Comparison of ENCODE assay signal across 8 cellular contexts in genomic region chr4:1300466-1301455, GRCh38. TPM values are rescaled to one million over a fixed set of nuclear protein-coding genes. Genes with fewer than 3 reads are reported as not detected.
DNase-seq lines count a peak whose midpoint lies in the region; ATAC-seq, FAIRE-seq and TF ChIP-seq lines count a peak whose summit lies in the region.

No MANE protein-coding gene starts in this region.

- no peaks in the 10 kb centered on the region for H3K9me3 ChIP-seq in lung (ENCODE audit: control insufficient read depth in 2 of 2, insufficient read depth in 1 of 2, low read length in 1 of 2)

- in situ Hi-C loops in GM13977 (cut with MboI; ENCODE audit: low pct_unique_long_range_greater_than_20kb, low sequenced_read_pairs, unreplicated experiment), result no loop called here

- FAIRE-seq in bronchial epithelial cell (lab: Jason Lieb, UNC), result peak; percentile 79

- ATAC-seq in lung (ENCODE audit: insufficient read depth, low FRiP score) (peak; percentile 82), GM19351 (IDR thresholded peaks at IDR 0.05; ENCODE audit: unreplicated experiment) (no peak)

- H3K36me3 ChIP-seq in bronchial epithelial cell (ENCODE audit: control insufficient read depth, insufficient read depth, low read length) (peaks cover 26% of the 10 kb centered on the region), lung (ENCODE audit: control insufficient read depth in 2 of 2, insufficient read depth in 2 of 2, low read length in 2 of 2) (peaks cover 5 to 37% of the 10 kb centered on the region in 2 donors)

- peak overlapping the region in 1 of 2 donors; percentile 42 for H3K27ac ChIP-seq in lung (ENCODE audit: low read depth in 1 of 2, low read length in 1 of 2)

- DNase-seq in stimulated activated CD4-positive, alpha-beta T cell treated with anti-CD3 and anti-CD28 coated beads, Interleukin-1b, Interleukin-23, amount 100 ng/mL, for 48 hours, result peak; percentile 48
- DNase-seq in stimulated activated CD4-positive, alpha-beta T cell treated with anti-CD3 and anti-CD28 coated beads, Interleukin-12 subunit alpha, Interleukin-12 subunit beta, amount 100 ng/mL, for 4 hours, result no peak
- peak; percentile 80 for DNase-seq in bronchial epithelial cell (ENCODE audit: low read depth)
- DNase-seq in lung (ENCODE audit: low spot score), result peak; percentile 72
- no peak for DNase-seq in NK-92 (lab: John Stamatoyannopoulos, UW; ENCODE audit: unreplicated experiment)
- no peak for DNase-seq in GM13977 (ENCODE audit: low spot score)
- DNase-seq in NCI-H1105 treated with DMSO at 0.1 percent for 48 hours (lab: John Stamatoyannopoulos, UW), result no peak

- peaks cover 0 to 5% of the 10 kb centered on the region in 2 donors for H3K4me1 ChIP-seq in lung (ENCODE audit: control insufficient read depth in 2 of 2, insufficient read depth in 2 of 2, low read length in 2 of 2)

- H3K4me3 ChIP-seq in bronchial epithelial cell (ENCODE audit: low read depth, low read length) (no peak overlapping the region), lung (no peak overlapping the region)

- WGBS in lung, 2 donors, result 54 to 77% methylated on average over 40 of the region's 40 CpGs

- no peaks in the 10 kb centered on the region for H3K27me3 ChIP-seq in bronchial epithelial cell (ENCODE audit: control insufficient read depth, insufficient read depth, low read length)
- H3K27me3 ChIP-seq in lung (ENCODE audit: control insufficient read depth, insufficient read depth), result no peaks in the 10 kb centered on the region

- TF ChIP-seq CTCF in bronchial epithelial cell (IDR thresholded peaks at IDR 0.05; ENCODE audit: insufficient read depth, low read length, severe bottlenecking) (no peak), lung (IDR thresholded peaks at IDR 0.05; ENCODE audit: control extremely low read depth, extremely low read depth) (no peak), GM13977 (IDR thresholded peaks at IDR 0.05; ENCODE audit: extremely low read depth, insufficient read depth, missing control alignments) (no peak)

RNA-seq across cellular contexts. Expression of gene MAEA, which starts 11.1 kb away (rescaled TPM):
- 44.8 and 46.1 TPM in 2 replicates for total RNA-seq in bronchial epithelial cell
- 10 to 100 TPM; 54.5 to 67.4 TPM for total RNA-seq in lung
- 10 to 100 TPM; 39.7 to 67.1 TPM for polyA plus RNA-seq in lung

RNA-seq across cellular contexts. Expression of gene UVSSA, which starts 46.2 kb away (rescaled TPM):
- total RNA-seq in bronchial epithelial cell (6.9 and 8.2 TPM in 2 replicates), lung (10 to 100 TPM; 17.5 to 50.9 TPM)
- polyA plus RNA-seq in lung, result 10 to 100 TPM in 1 of 2 donors, 1 to 10 TPM in 1; 9.8 to 17.9 TPM

RNA-seq across cellular contexts. Expression of gene CTBP1, which starts 51.8 kb away (rescaled TPM):
- total RNA-seq in bronchial epithelial cell (173 and 179 TPM in 2 replicates), lung (100 to 1,000 TPM; 121 to 204 TPM)
- 100 to 1,000 TPM; 126 to 150 TPM for polyA plus RNA-seq in lung

Comparison
In these comparisons a context has a peak if more than half of its experiments do, and no peak if none do; other contexts are left out.
1. DNase-seq: peak in stimulated activated CD4-positive, alpha-beta T cell treated with anti-CD3 and anti-CD28 coated beads, Interleukin-1b, Interleukin-23, amount 100 ng/mL, for 48 hours (single experiment), bronchial epithelial cell (single experiment) and lung (single experiment); none in stimulated activated CD4-positive, alpha-beta T cell treated with anti-CD3 and anti-CD28 coated beads, Interleukin-12 subunit alpha, Interleukin-12 subunit beta, amount 100 ng/mL, for 4 hours (single experiment), NK-92 (single experiment), GM13977 (single experiment) and NCI-H1105 treated with DMSO at 0.1 percent for 48 hours (single experiment).